In the genomic region with DNA sequence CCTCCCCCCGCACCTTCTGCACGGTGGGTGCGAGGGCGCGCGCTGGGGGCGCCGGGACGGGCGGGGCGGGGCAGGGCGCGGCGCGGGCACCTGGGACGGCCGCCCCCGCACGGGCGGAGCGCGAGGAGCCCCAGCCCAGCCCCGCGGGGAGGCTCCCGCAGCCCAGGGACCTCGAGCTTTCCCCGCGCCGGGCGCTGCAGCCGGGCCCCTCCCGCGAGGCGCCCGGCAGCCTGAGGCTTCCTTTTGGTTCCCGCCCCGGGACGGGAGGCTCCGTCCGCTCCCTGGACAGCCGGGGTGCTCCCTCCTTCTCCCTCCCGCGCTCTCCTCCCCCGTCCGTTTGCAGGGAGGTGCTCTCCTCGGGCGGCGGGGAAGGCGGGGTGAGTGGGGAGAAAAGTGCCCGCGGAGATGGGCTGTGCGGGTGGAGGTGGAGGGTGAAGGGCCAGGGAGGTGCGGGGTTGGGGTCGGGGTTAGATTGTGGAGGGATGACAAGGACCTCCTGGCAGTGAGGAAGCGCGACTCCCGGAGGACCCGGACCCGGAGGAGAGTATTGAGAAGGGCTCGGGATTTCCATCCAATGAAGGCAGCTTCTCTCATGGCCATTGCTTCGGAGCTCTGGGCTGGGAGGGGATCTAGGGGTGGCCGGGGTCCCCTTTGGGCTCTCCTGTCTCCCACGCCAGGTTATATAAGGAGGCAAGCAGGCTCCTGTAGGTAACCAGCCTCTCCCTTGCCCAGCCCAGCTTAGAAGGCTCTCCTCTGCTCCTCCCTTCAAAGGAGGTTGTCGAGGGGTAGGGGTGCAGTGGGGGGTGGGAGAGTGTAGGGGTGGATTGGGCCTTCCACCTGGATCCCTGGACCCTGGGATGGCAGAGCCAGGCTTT, we compare ENCODE assay signal across 8 cellular contexts. TPM values are rescaled to one million over a fixed set of nuclear protein-coding genes. Genes with fewer than 3 reads are reported as not detected.
DNase-seq lines count a peak whose midpoint lies in the region; ATAC-seq and TF ChIP-seq lines count a peak whose summit lies in the region.

No MANE protein-coding gene starts in this region.

- H3K4me1 Mint-ChIP-seq in CD8-positive, alpha-beta T cell (ENCODE audit: low read depth), result no peaks in the 10 kb centered on the region

- no peaks in the 10 kb centered on the region for H3K27me3 ChIP-seq in CD8-positive, alpha-beta T cell (ENCODE audit: insufficient read depth, low read length)
- H3K27me3 ChIP-seq in skeletal muscle satellite cell (ENCODE audit: control insufficient read depth, insufficient read depth, low read length), result no peaks in the 10 kb centered on the region

- H3K4me1 ChIP-seq in CD8-positive, alpha-beta T cell (ENCODE audit: insufficient read depth, low read length), result peaks cover 8% of the 10 kb centered on the region
- H3K4me1 ChIP-seq in skeletal muscle satellite cell (ENCODE audit: control insufficient read depth, insufficient read depth, low read length), result peaks cover 33% of the 10 kb centered on the region

- CTCF ChIA-PET in CD8-positive, alpha-beta T cell (lab: Charles Lee), result interaction anchor here (0.7 to 0.8 kb wide), 2 partner anchors 8 to 133 kb away, joined by 3 read pairs; no protein-coding TSS in a partner anchor

- H3K9me3 ChIP-seq in CD8-positive, alpha-beta T cell (ENCODE audit: low read length), result no peaks in the 10 kb centered on the region
- H3K9me3 ChIP-seq in iPS-18c (ENCODE audit: control insufficient read depth, insufficient read depth, low read length) (no peaks in the 10 kb centered on the region), skeletal muscle satellite cell (replicated peaks; ENCODE audit: low read length) (no peaks in the 10 kb centered on the region)

- peaks cover 3% of the 10 kb centered on the region for H3K9me3 Mint-ChIP-seq in CD8-positive, alpha-beta T cell

- H3K27ac ChIP-seq in CD8-positive, alpha-beta T cell (ENCODE audit: low read depth, low read length), result no peak overlapping the region

- H3K36me3 ChIP-seq in CD8-positive, alpha-beta T cell (ENCODE audit: insufficient read depth, low read length), result no peaks in the 10 kb centered on the region
- H3K36me3 ChIP-seq in skeletal muscle satellite cell (ENCODE audit: insufficient read depth, low read length), result peaks cover 11% of the 10 kb centered on the region

- in situ Hi-C loops in astrocyte of the spinal cord (cut with HindIII; ENCODE audit: low sequenced_read_pairs), result no loop called here

- POLR2A ChIA-PET in CD8-positive, alpha-beta T cell (lab: Charles Lee), result no interaction called here

- no peak overlapping the region for H3K27ac Mint-ChIP-seq in CD8-positive, alpha-beta T cell

- H3K27me3 Mint-ChIP-seq in CD8-positive, alpha-beta T cell (ENCODE audit: low read depth), result peaks cover 21% of the 10 kb centered on the region

- peak overlapping the region; percentile 77 for H3K4me2 ChIP-seq in skeletal muscle satellite cell (ENCODE audit: low read length)

- H3K4me3 ChIP-seq in CD8-positive, alpha-beta T cell (ENCODE audit: low read depth, low read length), result peak overlapping the region; percentile 39
- H3K4me3 ChIP-seq in astrocyte of the spinal cord (ENCODE audit: low read depth, low read length) (peak overlapping the region; percentile 75), iPS-18c (ENCODE audit: insufficient read depth, low read depth, low read length) (peak overlapping the region; percentile 64), skeletal muscle satellite cell (ENCODE audit: low read length) (peak overlapping the region; percentile 80)

- H3K36me3 Mint-ChIP-seq in CD8-positive, alpha-beta T cell, result no peaks in the 10 kb centered on the region

- peak overlapping the region; percentile 79 for H3K4me3 Mint-ChIP-seq in CD8-positive, alpha-beta T cell

- peak overlapping the region; percentile 58 for H3K9ac ChIP-seq in skeletal muscle satellite cell (ENCODE audit: low read depth, low read length)

- ATAC-seq in CD8-positive, alpha-beta T cell, result no peak
- ATAC-seq in GM21381 (IDR thresholded peaks at IDR 0.05; ENCODE audit: unreplicated experiment), result peak; percentile 24

- peak in 1 of 7 experiments; percentile 11 for DNase-seq in CD8-positive, alpha-beta T cell
- DNase-seq in NCI-H226, result peak; percentile 26
- no peak for DNase-seq in astrocyte of the spinal cord (ENCODE audit: low read depth, low spot score)
- no peak for DNase-seq in NAMALWA (ENCODE audit: low spot score)
- DNase-seq in NCI-H2029 treated with DMSO at 0.1 percent for 48 hours (lab: John Stamatoyannopoulos, UW), result no peak

- intact Hi-C loops in CD8-positive, alpha-beta T cell (cut with DNase I, micrococcal nuclease), result loop anchor here (5.0 to 10.0 kb wide), 2 partner anchors 94 to 96 kb away; no protein-coding TSS in a partner anchor

- no peak for TF ChIP-seq CTCF in CD8-positive, alpha-beta T cell (IDR thresholded peaks at IDR 0.05)
- TF ChIP-seq CTCF in astrocyte of the spinal cord (IDR thresholded peaks at IDR 0.05; ENCODE audit: low read depth, low read length), result no peak

RNA-seq across cellular contexts. Expression of a gene that starts 0.6 kb away (rescaled TPM):
- not detected for total RNA-seq in CD8-positive, alpha-beta T cell
- total RNA-seq in skeletal muscle satellite cell (2012; rRNA removed), result 37.1 and 43.1 TPM in 2 replicates
